Comparison of ENCODE assay signal across 1 cellular context in the genomic region with DNA sequence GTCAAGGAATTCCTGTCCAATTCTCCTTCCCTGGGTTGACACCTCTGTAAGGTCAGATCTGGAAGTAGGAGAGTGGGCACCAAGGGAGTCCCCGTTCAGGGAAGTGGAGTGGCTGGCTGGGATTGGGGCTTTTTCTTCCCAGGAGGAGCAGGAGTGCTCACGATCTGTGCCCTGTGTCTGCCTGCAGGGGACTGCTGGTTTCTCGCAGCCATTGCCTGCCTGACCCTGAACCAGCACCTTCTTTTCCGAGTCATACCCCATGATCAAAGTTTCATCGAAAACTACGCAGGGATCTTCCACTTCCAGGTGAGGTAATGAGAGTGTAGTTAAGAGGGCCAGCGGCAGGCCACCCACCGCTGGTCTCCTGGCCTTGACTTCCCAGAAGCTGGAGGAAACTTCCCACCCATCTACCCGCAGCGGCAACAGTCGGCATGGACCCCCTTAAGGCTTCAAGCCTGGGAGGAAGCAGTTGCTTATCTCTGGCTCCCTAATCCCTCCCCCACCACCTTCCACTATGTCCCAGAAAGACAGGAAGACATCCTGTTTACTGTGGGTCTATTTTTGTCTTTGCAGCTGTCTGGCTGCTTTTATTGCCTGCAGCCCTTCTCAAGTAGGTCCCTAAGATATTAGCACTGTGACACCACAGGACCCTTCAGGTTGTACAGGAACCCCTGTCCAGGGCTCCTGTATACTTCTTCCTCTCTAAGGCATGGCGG.
TF ChIP-seq lines count a peak whose summit lies in the region.

No MANE protein-coding gene starts in this region.

TF ChIP-seq in WTC11, 78 proteins besides CTCF, POLR2A, EP300 and RAD21 (continued from another document):
- TF ChIP-seq, protein P1, sequence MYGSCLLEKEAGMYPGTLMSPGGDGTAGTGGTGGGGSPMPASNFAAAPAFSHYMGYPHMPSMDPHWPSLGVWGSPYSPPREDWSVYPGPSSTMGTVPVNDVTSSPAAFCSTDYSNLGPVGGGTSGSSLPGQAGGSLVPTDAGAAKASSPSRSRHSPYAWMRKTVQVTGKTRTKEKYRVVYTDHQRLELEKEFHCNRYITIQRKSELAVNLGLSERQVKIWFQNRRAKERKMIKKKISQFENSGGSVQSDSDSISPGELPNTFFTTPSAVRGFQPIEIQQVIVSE (CRISPR knock-in tag; IDR thresholded peaks at IDR 0.05; ENCODE audit: borderline replicate concordance) = no peak
